ENCODE assay signal across 11 cellular contexts in the genomic region with DNA sequence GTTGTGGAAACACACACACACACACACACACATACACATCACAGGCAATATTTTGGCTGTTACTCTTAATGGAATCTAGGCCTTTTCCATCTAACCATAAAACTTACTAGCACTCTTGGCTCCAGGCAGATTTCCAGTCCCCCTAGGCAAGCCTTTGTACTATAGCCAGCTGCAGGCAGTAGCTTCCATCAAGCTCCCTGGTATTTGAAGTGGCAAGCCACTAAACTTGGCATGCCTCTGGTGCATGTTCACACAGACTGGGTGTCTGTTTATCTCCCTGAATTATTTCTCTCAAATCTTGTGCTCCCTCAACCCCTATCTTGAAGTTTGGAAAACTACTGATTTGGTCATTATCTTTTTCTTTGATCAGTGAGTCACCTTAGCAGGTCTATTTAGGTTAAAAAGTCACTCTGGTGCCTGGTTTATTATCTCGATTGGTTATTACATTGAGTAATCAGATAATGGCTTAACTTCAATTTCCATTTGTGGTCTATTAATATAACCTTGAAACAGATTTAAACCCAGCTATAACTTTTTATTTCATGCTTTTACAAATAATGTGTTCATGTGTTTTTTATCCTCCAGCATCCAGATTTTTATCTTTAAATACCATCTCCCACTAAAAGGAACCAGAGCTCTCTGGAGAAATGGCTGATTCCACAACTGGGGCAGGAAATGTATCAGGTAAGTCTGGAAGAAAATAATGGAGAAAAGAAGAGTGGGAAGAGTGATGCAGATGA. TPM values are rescaled to one million over a fixed set of nuclear protein-coding genes. Genes with fewer than 3 reads are reported as not detected.
DNase-seq lines count a peak whose midpoint lies in the region; ATAC-seq, FAIRE-seq and TF ChIP-seq lines count a peak whose summit lies in the region.
"Had no signal": no experiment of that assay in that cellular context is flagged by ENCODE, and none has a peak within 500 bp of the region (broad histone marks: within the 10 kb centered on the region; RNA-seq: fewer than 3 reads in every experiment).

No MANE protein-coding gene starts in this region.

- no peak overlapping the region; the same call in 1 of the 2 replicates for H2AFZ ChIP-seq in GM12878 (ENCODE audit: control insufficient read depth, low read depth, low read length)

- peaks cover 39% of the 10 kb centered on the region for H3K4me1 Mint-ChIP-seq in activated T-cell treated with anti-CD3 and anti-CD28 coated beads, Interleukin-2, amount 50 U/mL, for 72 hours (ENCODE audit: low read depth)
- H3K4me1 Mint-ChIP-seq in stimulated activated effector memory CD8-positive, alpha-beta T cell treated with anti-CD3 and anti-CD28 coated beads, Interleukin-12 subunit alpha, Interleukin-12 subunit beta, amount 100 ng/mL, for 72 hours = peaks cover 33% of the 10 kb centered on the region

- POLR2A ChIA-PET in GM12878 (lab: Charles Lee) = interaction anchor here (0.9 to 3.4 kb wide), 6 partner anchors 11 to 131 kb away, joined by 3 to 43 read pairs (median 3); a partner anchor contains a TSS

- H3K4me3 Mint-ChIP-seq in activated T-cell treated with anti-CD3 and anti-CD28 coated beads, Interleukin-2, amount 50 U/mL, for 72 hours = peak overlapping the region; percentile 71 to 73
- no peak overlapping the region for H3K4me3 Mint-ChIP-seq in stimulated activated effector memory CD8-positive, alpha-beta T cell treated with anti-CD3 and anti-CD28 coated beads, Interleukin-12 subunit alpha, Interleukin-12 subunit beta, amount 100 ng/mL, for 72 hours

- H3K27me3 Mint-ChIP-seq in activated T-cell treated with anti-CD3 and anti-CD28 coated beads, Interleukin-2, amount 50 U/mL, for 72 hours (ENCODE audit: low read depth) = no peaks in the 10 kb centered on the region

- H3K4me2 ChIP-seq in GM12878 (ENCODE audit: control insufficient read depth, insufficient read depth) = no peak overlapping the region

- no peaks in the 10 kb centered on the region for H3K9me3 Mint-ChIP-seq in activated T-cell treated with anti-CD3 and anti-CD28 coated beads, Interleukin-2, amount 50 U/mL, for 72 hours
- no peaks in the 10 kb centered on the region for H3K9me3 Mint-ChIP-seq in stimulated activated effector memory CD8-positive, alpha-beta T cell treated with anti-CD3 and anti-CD28 coated beads, Interleukin-12 subunit alpha, Interleukin-12 subunit beta, amount 100 ng/mL, for 72 hours

- TF ChIP-seq CTCF in GM12878 (IDR thresholded peaks at IDR 0.05 in 2 of 3, conservative IDR thresholded peaks at IDR 0.05 in 1 of 3; ENCODE audit: control insufficient read depth in 2 of 3, extremely low read depth in 1 of 3, insufficient read depth in 1 of 3, low read depth in 3 of 3, low read length in 3 of 3) (no peak), breast epithelium (IDR thresholded peaks at IDR 0.05) (no peak)

- in situ Hi-C loops in GM12878 (cut with MboI) = no loop called here

- 0 out of 2 replicates have a peak, but pooled peaks cover 1% of the 10 kb centered on the region for H4K20me1 ChIP-seq in GM12878 (ENCODE audit: control insufficient read depth, insufficient read depth)

- TF ChIP-seq EP300 in GM12878 (IDR thresholded peaks at IDR 0.05; ENCODE audit: borderline replicate concordance in 1 of 2, control insufficient read depth in 1 of 2, low read depth in 2 of 2, low read length in 2 of 2) = no peak

- no peak for TF ChIP-seq POLR2A in GM12878 (IDR thresholded peaks at IDR 0.05; ENCODE audit: low read depth, low read length)
- no peak for TF ChIP-seq POLR2A in breast epithelium (IDR thresholded peaks at IDR 0.05)

- BruUV-seq in GM12878 (replicated peaks; lab: Mats Ljungman, UMichigan) = no TSS peak

- H3K27me3 ChIP-seq in GM12878 (replicated peaks in 1 of 2; ENCODE audit: control insufficient read depth in 2 of 2, insufficient read depth in 2 of 2, low read length in 1 of 2) (no peaks in the 10 kb centered on the region), breast epithelium (no peaks in the 10 kb centered on the region)
- H3K27me3 ChIP-seq: SJSA1 had no signal

- H3K79me2 ChIP-seq in GM12878 (ENCODE audit: control insufficient read depth, insufficient read depth, low read length) = peaks cover 28% of the 10 kb centered on the region

- H3K4me3 ChIP-seq in GM12878 (no peak overlapping the region), breast epithelium (no peak overlapping the region)

- RAD21 ChIA-PET in GM12878 (lab: Charles Lee; ENCODE audit: unreplicated experiment) = interaction anchor here (3.1 to 7.4 kb wide), 5 partner anchors 11 to 127 kb away, joined by 12 to 80 read pairs (median 29); a partner anchor contains a TSS

- H3K27ac ChIP-seq in GM12878 (ENCODE audit: control insufficient read depth, insufficient read depth) (0 out of 2 replicates have a peak overlapping the region, but pooled peaks have one; percentile 12), breast epithelium (peak overlapping the region in 1 of 2 donors; percentile 36)

- peak overlapping the region; percentile 95; the same call in 1 of the 2 replicates for H3K9ac ChIP-seq in GM12878 (ENCODE audit: control insufficient read depth, insufficient read depth, low read length)

- peaks cover 3 to 9% of the 10 kb centered on the region in 2 experiments; a peak in 3 of 4 replicates for H3K36me3 ChIP-seq in GM12878 (ENCODE audit: control insufficient read depth in 2 of 2, insufficient read depth in 2 of 2, low read length in 1 of 2)
- H3K36me3 ChIP-seq in breast epithelium = no peaks in the 10 kb centered on the region

- no peak for DNase-seq in activated T-cell treated with anti-CD3 and anti-CD28 coated beads, Interleukin-2, amount 50 U/mL, for 72 hours
- DNase-seq in activated T-cell treated with anti-CD3 and anti-CD28 coated beads, Interleukin-2, amount 50 U/mL, for 1 hour = no peak
- DNase-seq in NCI-H2196 (lab: John Stamatoyannopoulos, UW; ENCODE audit: unreplicated experiment) (peak; percentile 53), GM12878 (ENCODE audit: low read depth, low spot score) (no peak), breast epithelium (ENCODE audit: low spot score in 2 of 2) (no peak), NCI-H187 treated with DMSO at 0.1 percent for 48 hours (lab: John Stamatoyannopoulos, UW) (no peak)
- DNase-seq in stimulated activated effector memory CD8-positive, alpha-beta T cell treated with anti-CD3 and anti-CD28 coated beads, Interleukin-12 subunit alpha, Interleukin-12 subunit beta, amount 100 ng/mL, for 72 hours (ENCODE audit: low spot score in 2 of 2) = no peak

- peaks cover 5% of the 10 kb centered on the region for H3K4me1 ChIP-seq in GM12878 (ENCODE audit: control insufficient read depth, insufficient read depth, low read length)
- peaks cover 0 to 11% of the 10 kb centered on the region in 2 donors for H3K4me1 ChIP-seq in breast epithelium

- intact Hi-C loops in GM12878 (cut with micrococcal nuclease; ENCODE audit: unreplicated experiment) = loop anchor here (5.0 to 10.0 kb wide), 2 partner anchors 912 to 1266 kb away; a partner anchor contains a TSS
- intact Hi-C loops in breast epithelium (cut with DNase I; ENCODE audit: low total_unique reads) = no loop called here

- peaks cover 10 to 11% of the 10 kb centered on the region in 2 donors for H3K36me3 Mint-ChIP-seq in activated T-cell treated with anti-CD3 and anti-CD28 coated beads, Interleukin-2, amount 50 U/mL, for 72 hours (ENCODE audit: insufficient read depth in 2 of 2)
- H3K36me3 Mint-ChIP-seq in stimulated activated effector memory CD8-positive, alpha-beta T cell treated with anti-CD3 and anti-CD28 coated beads, Interleukin-12 subunit alpha, Interleukin-12 subunit beta, amount 100 ng/mL, for 72 hours = no peaks in the 10 kb centered on the region

- SMC1A ChIA-PET in GM12878 (lab: Charles Lee; ENCODE audit: uncharacterized antibody, unreplicated experiment) = interaction anchor here (0.5 to 8.4 kb wide), 15 partner anchors 8 to 133 kb away, joined by 3 to 51 read pairs (median 10); a partner anchor contains a TSS

- H3K9me3 ChIP-seq in GM12878 (replicated peaks; ENCODE audit: control insufficient read depth, insufficient read depth, low read length) (no peaks in the 10 kb centered on the region), breast epithelium (no peaks in the 10 kb centered on the region)
- H3K9me3 ChIP-seq: SJSA1 had no signal

- FAIRE-seq in GM12878 (lab: Jason Lieb, UNC) = no peak
- FAIRE-seq: bronchial epithelial cell, islet of Langerhans had no signal

- no peak for TF ChIP-seq RAD21 in GM12878 (IDR thresholded peaks at IDR 0.05; ENCODE audit: insufficient read depth, low read depth, low read length)

- H3K27ac Mint-ChIP-seq in activated T-cell treated with anti-CD3 and anti-CD28 coated beads, Interleukin-2, amount 50 U/mL, for 72 hours = peak overlapping the region; percentile 64
- peak overlapping the region; percentile 74 for H3K27ac Mint-ChIP-seq in stimulated activated effector memory CD8-positive, alpha-beta T cell treated with anti-CD3 and anti-CD28 coated beads, Interleukin-12 subunit alpha, Interleukin-12 subunit beta, amount 100 ng/mL, for 72 hours

- 100% methylated on average over 1 of the region's 1 CpG for WGBS in GM12878 (ENCODE audit: insufficient coverage, insufficient replicate concordance, low lambda C conversion rate, missing lambda C conversion rate)

- CTCF ChIA-PET in GM12878 (lab: Yijun Ruan, JAX) = interaction anchor here (0.6 to 8.5 kb wide), 15 partner anchors 12 to 160 kb away, joined by 3 to 62 read pairs (median 6); a partner anchor contains a TSS

- ATAC-seq in activated T-cell treated with anti-CD3 and anti-CD28 coated beads, Interleukin-2, amount 50 U/mL, for 72 hours (replicated peaks in 1 of 2) = no peak
- no peak for ATAC-seq in GM12878
- ATAC-seq in stimulated activated effector memory CD8-positive, alpha-beta T cell treated with anti-CD3 and anti-CD28 coated beads, Interleukin-12 subunit alpha, Interleukin-12 subunit beta, amount 100 ng/mL, for 72 hours = no peak
- no peak for ATAC-seq in HG02763 (IDR thresholded peaks at IDR 0.05; ENCODE audit: unreplicated experiment)

RNA-seq across cellular contexts. Expression of a gene that starts 2.7 kb away (rescaled TPM):
- total RNA-seq in activated T-cell treated with anti-CD3 and anti-CD28 coated beads, Interleukin-2, amount 50 U/mL, for 72 hours = 10 to 100 TPM; 75.0 to 77.8 TPM
- total RNA-seq in GM12878 (2013; cell fraction: nucleolus; rRNA removed) = 214 and 247 TPM in 2 replicates
- total RNA-seq in GM12878 (2014; rRNA removed) (62.5 and 63.2 TPM in 2 replicates), GM12878 (2014; rRNA removed; fragmentation: Illumina TruSeq; extraction: Trizol) (44.4 and 47.3 TPM in 2 replicates), GM12878 (2021) (47.8 and 51.6 TPM in 2 replicates), breast epithelium (10 to 100 TPM; 33.4 to 47.1 (median 35.4) TPM)
- 8.2 TPM for polyA plus RNA-seq in GM12878 (2011; ENCODE audit: low read depth)
- polyA plus RNA-seq in GM12878 (2011; rRNA removed) (25.6 and 31.2 TPM in 2 replicates), GM12878 (2014; fragmentation: Illumina TruSeq; extraction: Trizol) (11.3 and 15.6 TPM in 2 replicates), GM12878 (2014; fragmentation: Nextera tagmentation; extraction: Ambion mirVana) (1 to 10 TPM; 3.1 to 3.6 TPM), GM12878 (2014; rRNA removed) (26.7 and 27.0 TPM in 2 replicates), GM12878 (2016; fragmentation: Nextera tagmentation; extraction: Ambion mirVana) (10 to 100 TPM; 25.1 to 26.4 TPM)
- 32.2 and 32.8 TPM in 2 replicates for polyA plus RNA-seq in GM12878 (2011; cell fraction: cytosol; rRNA removed)
- polyA plus RNA-seq in GM12878 (2011; cell fraction: nucleus; rRNA removed) = 43.3 and 43.7 TPM in 2 replicates
- 14.8 and 17.7 TPM in 2 replicates for polyA plus RNA-seq in GM12878 (2012)
- polyA minus RNA-seq in GM12878 (2011; rRNA and poly(A)+ RNA removed) = 141 and 217 TPM in 2 replicates
- polyA minus RNA-seq in GM12878 (2011; cell fraction: cytosol; rRNA and poly(A)+ RNA removed) = 43.8 and 44.7 TPM in 2 replicates
- polyA minus RNA-seq in GM12878 (2011; cell fraction: nucleus; rRNA and poly(A)+ RNA removed) = 156 and 252 TPM in 2 replicates

RNA-seq across cellular contexts. Expression of a gene that starts 54.4 kb away (rescaled TPM):
- under 1 TPM; 0.44 to 0.58 TPM for total RNA-seq in activated T-cell treated with anti-CD3 and anti-CD28 coated beads, Interleukin-2, amount 50 U/mL, for 72 hours
- total RNA-seq in GM12878 (2013; cell fraction: nucleolus; rRNA removed) = 2.3 and 3.2 TPM in 2 replicates
- total RNA-seq in GM12878 (2014; rRNA removed) (0.17 and 0.22 TPM in 2 replicates), GM12878 (2014; rRNA removed; fragmentation: Illumina TruSeq; extraction: Trizol) (0.09 and 0.13 TPM in 2 replicates), GM12878 (2021) (not detected in 2 replicates), breast epithelium (10 to 100 TPM in 2 of 3 donors, under 1 TPM in 1; 0.96 to 31.5 (median 14.4) TPM)
- polyA plus RNA-seq in GM12878 (2011; ENCODE audit: low read depth) = 0.39 TPM
- polyA plus RNA-seq in GM12878 (2011; rRNA removed) (0.57 and 0.95 TPM in 2 replicates), GM12878 (2014; fragmentation: Illumina TruSeq; extraction: Trizol) (0.26 and 0.52 TPM in 2 replicates), GM12878 (2014; fragmentation: Nextera tagmentation; extraction: Ambion mirVana) (under 1 TPM; 0.15 to 0.45 TPM), GM12878 (2014; rRNA removed) (0.08 and 0.26 TPM in 2 replicates), GM12878 (2016; fragmentation: Nextera tagmentation; extraction: Ambion mirVana) (1 to 10 TPM; 2.1 to 2.2 TPM)
- polyA plus RNA-seq in GM12878 (2011; cell fraction: cytosol; rRNA removed) = 0.18 and 0.27 TPM in 2 replicates
- 0.44 and 0.76 TPM in 2 replicates for polyA plus RNA-seq in GM12878 (2011; cell fraction: nucleus; rRNA removed)
- 0.48 and 0.62 TPM in 2 replicates for polyA plus RNA-seq in GM12878 (2012)
- polyA minus RNA-seq in GM12878 (2011; rRNA and poly(A)+ RNA removed) = 0.36 and 0.88 TPM in 2 replicates
- polyA minus RNA-seq in GM12878 (2011; cell fraction: cytosol; rRNA and poly(A)+ RNA removed) = not detected in 2 replicates
- polyA minus RNA-seq in GM12878 (2011; cell fraction: nucleus; rRNA and poly(A)+ RNA removed) = 0.38 TPM in 1 of 2 replicates, not detected in the other
